ENCODE assay signal across 1 cellular context in the genomic region with DNA sequence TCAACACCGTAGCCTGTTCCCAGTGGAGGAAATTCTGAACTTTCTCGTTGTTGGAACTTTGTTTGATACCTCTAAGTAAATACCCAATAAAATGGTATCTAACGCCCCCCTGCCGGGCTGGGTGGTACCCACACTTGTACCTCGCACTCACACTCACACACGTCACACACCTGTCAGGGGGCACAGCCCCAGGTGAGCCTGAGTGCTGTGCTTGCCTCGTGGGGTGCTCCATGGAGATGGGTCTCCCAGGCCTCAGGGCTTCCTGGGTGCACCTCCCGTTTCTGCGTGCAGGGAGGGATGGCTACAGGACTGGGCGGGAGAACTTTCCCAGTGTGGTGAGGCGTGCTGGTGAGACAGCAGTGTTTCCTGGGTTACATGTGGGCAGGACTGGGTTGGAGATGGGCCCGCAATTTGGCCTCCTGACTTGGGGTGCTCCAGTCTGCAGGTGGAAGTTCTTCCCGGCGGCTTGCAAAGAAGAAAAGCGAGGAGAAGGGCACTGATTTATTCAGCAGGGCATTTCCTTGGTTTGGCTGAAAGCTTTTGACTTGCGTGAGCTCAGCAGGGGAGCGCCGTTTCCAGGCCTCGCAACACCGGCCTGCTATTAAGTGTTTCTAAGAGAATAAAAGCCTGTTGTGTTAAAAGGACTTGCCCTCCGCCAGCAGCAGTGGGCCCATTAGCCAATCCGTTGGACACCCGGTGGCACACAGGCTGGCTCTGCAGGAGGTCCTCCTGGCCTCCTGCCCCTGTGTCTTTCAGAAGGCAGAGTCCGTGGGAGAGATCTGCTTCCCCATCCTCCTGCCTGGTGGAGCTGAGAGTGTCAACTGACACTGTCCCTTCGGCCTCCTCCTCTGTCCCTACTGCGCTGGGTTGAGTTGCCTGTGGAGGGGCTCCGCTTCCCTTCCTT.
TF ChIP-seq lines count a peak whose summit lies in the region.

No MANE protein-coding gene starts in this region.

TF ChIP-seq in IMR-90, 13 proteins besides CTCF, POLR2A, EP300 and RAD21 (continued from another document):
- no peak for TF ChIP-seq USF2 (IDR thresholded peaks at IDR 0.05; ENCODE audit: low read depth, low read length)
TF ChIP-seq in IMR-90: peak in this region for 0.
